In the genomic region with DNA sequence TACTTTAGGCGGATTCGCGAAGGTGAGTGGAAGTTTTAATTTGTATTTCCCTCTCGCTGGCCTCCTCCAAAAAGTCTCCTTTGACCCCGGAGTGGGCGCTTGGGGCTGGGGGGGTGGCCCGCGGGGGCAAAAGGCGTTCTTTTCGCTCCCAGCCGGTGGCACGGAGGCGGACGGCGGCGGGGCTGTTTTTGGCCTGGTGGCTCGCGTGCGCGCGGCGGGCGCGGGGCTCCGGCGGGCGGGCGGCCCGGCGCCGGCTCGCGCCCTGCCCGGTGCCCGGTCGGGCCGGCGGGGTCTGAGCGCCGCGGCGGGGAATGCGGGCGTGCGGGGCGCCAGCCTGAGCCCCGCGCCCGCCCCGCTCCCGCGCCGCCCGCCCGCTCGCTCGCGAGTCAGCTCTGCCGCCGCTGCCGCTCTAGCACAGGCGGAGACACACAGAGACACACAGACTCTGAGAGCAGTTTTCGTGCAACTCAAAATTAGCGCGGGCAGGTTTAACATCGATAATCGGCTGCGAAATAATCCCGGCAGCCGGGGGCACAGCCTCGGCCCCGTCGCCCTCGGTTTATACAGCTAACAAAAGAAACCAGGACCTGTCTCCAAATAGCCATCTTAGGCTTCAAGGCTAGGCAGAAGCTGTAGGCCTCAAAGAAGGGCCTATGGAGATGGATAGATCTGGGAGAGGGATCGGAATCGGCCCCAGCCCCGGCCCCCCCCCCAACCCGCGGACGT, we compare ENCODE assay signal across 8 cellular contexts. TPM values are rescaled to one million over a fixed set of nuclear protein-coding genes. Genes with fewer than 3 reads are reported as not detected.
A peak's percentile ranks its signal among the peaks of the same experiment; 100 is the strongest.
DNase-seq lines count a peak whose midpoint lies in the region; ATAC-seq and TF ChIP-seq lines count a peak whose summit lies in the region.

No MANE protein-coding gene starts in this region.

- H3K4me3 ChIP-seq in CD4-positive, CD25-positive, alpha-beta regulatory T cell (ENCODE audit: low read depth, low read length), result peak overlapping the region; percentile 95
- H3K4me3 ChIP-seq in subcutaneous abdominal adipose tissue (ENCODE audit: low read depth in 1 of 5, low read length in 5 of 5), result peak overlapping the region; percentile 70 to 96 (median 88)

- H3K36me3 Mint-ChIP-seq in CD4-positive, CD25-positive, alpha-beta regulatory T cell, result peaks cover 4% of the 10 kb centered on the region
- peaks cover 9% of the 10 kb centered on the region for H3K36me3 Mint-ChIP-seq in neural crest cell (ENCODE audit: low read depth)

- no peaks in the 10 kb centered on the region for H3K27me3 Mint-ChIP-seq in CD4-positive, CD25-positive, alpha-beta regulatory T cell
- H3K27me3 Mint-ChIP-seq in neural crest cell (ENCODE audit: low read depth), result no peaks in the 10 kb centered on the region

- H3K27ac ChIP-seq in CD4-positive, CD25-positive, alpha-beta regulatory T cell (ENCODE audit: insufficient read depth, low read length, poor library complexity, severe bottlenecking), result peak overlapping the region; percentile 99
- H3K27ac ChIP-seq in subcutaneous abdominal adipose tissue (ENCODE audit: low read depth, low read length), result peak overlapping the region; percentile 98

- no peaks in the 10 kb centered on the region for H3K9me3 Mint-ChIP-seq in CD4-positive, CD25-positive, alpha-beta regulatory T cell
- H3K9me3 Mint-ChIP-seq in neural crest cell, result no peaks in the 10 kb centered on the region

- no peak for TF ChIP-seq CTCF in neural crest cell (conservative IDR thresholded peaks at IDR 0.05)

- H3K4me1 Mint-ChIP-seq in CD4-positive, CD25-positive, alpha-beta regulatory T cell, result peaks cover 22 to 40% (median 30%) of the 10 kb centered on the region in 4 donors
- peaks cover 41% of the 10 kb centered on the region for H3K4me1 Mint-ChIP-seq in neural crest cell

- H3K4me3 Mint-ChIP-seq in CD4-positive, CD25-positive, alpha-beta regulatory T cell, result peak overlapping the region; percentile 90 to 98 (median 97)
- peak overlapping the region; percentile 96 for H3K4me3 Mint-ChIP-seq in neural crest cell

- H3K9ac ChIP-seq in subcutaneous abdominal adipose tissue (ENCODE audit: low read length in 5 of 5), result peak overlapping the region; percentile 93 to 99 (median 96)

- no peaks in the 10 kb centered on the region for H3K27me3 ChIP-seq in CD4-positive, CD25-positive, alpha-beta regulatory T cell (ENCODE audit: control insufficient read depth, insufficient read depth, low read length)
- no peaks in the 10 kb centered on the region for H3K27me3 ChIP-seq in subcutaneous abdominal adipose tissue (ENCODE audit: control insufficient read depth in 5 of 5, insufficient read depth in 4 of 5, low read length in 5 of 5)

- peak in 1 of 2 donors; percentile 4 for ATAC-seq in CD4-positive, CD25-positive, alpha-beta regulatory T cell (ENCODE audit: low read depth in 2 of 2)

- peak; percentile 52 to 81 (median 73) for DNase-seq in CD4-positive, CD25-positive, alpha-beta regulatory T cell
- DNase-seq in HS-5 (ENCODE audit: low read depth) (peak; percentile 33), RKO (ENCODE audit: low spot score) (peak; percentile 72), activated gamma-delta T cell treated with Interleukin-2 at 50 U/mL for 16 hours (peak; percentile 50), foreskin melanocyte (peak; percentile 51), neural crest cell (ENCODE audit: low read depth, low spot score) (peak; percentile 33), NCI-H1048 (lab: John Stamatoyannopoulos, UW) (no peak)

- peak overlapping the region; percentile 93 to 98 (median 97) for H3K27ac Mint-ChIP-seq in CD4-positive, CD25-positive, alpha-beta regulatory T cell
- peak overlapping the region; percentile 97 for H3K27ac Mint-ChIP-seq in neural crest cell (ENCODE audit: unreplicated experiment)

- peaks cover 49% of the 10 kb centered on the region for H3K4me1 ChIP-seq in CD4-positive, CD25-positive, alpha-beta regulatory T cell (ENCODE audit: control insufficient read depth, insufficient read depth, low read length, poor library complexity, severe bottlenecking)
- H3K4me1 ChIP-seq in subcutaneous abdominal adipose tissue (ENCODE audit: control insufficient read depth in 5 of 5, insufficient read depth in 5 of 5, low read length in 5 of 5), result peaks cover 5 to 46% (median 38%) of the 10 kb centered on the region in 5 donors

- no peaks in the 10 kb centered on the region for H3K9me3 ChIP-seq in CD4-positive, CD25-positive, alpha-beta regulatory T cell (ENCODE audit: control insufficient read depth in 2 of 2, low read length in 2 of 2)
- no peaks in the 10 kb centered on the region for H3K9me3 ChIP-seq in subcutaneous abdominal adipose tissue (ENCODE audit: control insufficient read depth in 5 of 5, low read length in 5 of 5)

- peaks cover 2% of the 10 kb centered on the region for H3K36me3 ChIP-seq in CD4-positive, CD25-positive, alpha-beta regulatory T cell (ENCODE audit: control insufficient read depth, insufficient read depth, low read length)
- H3K36me3 ChIP-seq in subcutaneous abdominal adipose tissue (ENCODE audit: control insufficient read depth in 5 of 5, insufficient read depth in 5 of 5, low read length in 5 of 5), result no peaks in the 10 kb centered on the region

RNA-seq across cellular contexts. Expression of gene ARID2, which starts 0.8 kb away (rescaled TPM):
- total RNA-seq in CD4-positive, CD25-positive, alpha-beta regulatory T cell, result 73.4 TPM
- 10 to 100 TPM in 3 of 4 donors, 1 to 10 TPM in 1; 9.2 to 15.1 (median 12.2) TPM for polyA plus RNA-seq in CD4-positive, CD25-positive, alpha-beta regulatory T cell
- total RNA-seq in neural crest cell, result 52.7 and 53.6 TPM in 2 replicates
